Comparison of ENCODE assay signal across 5 cellular contexts in genomic region chr7:5728754-5729153, GRCh38. TPM values are rescaled to one million over a fixed set of nuclear protein-coding genes. Genes with fewer than 3 reads are reported as not detected.
DNase-seq lines count a peak whose midpoint lies in the region; ATAC-seq and TF ChIP-seq lines count a peak whose summit lies in the region.
"Not testable (repeated sequence)": the region's sequence is repeated elsewhere in the genome, so short reads cannot be mapped to it uniquely, and the experiment has no call there.

No MANE protein-coding gene starts in this region.

- not testable (repeated sequence) for TF ChIP-seq CTCF in cardiac muscle cell (IDR thresholded peaks at IDR 0.05; ENCODE audit: low read depth, low read length); heart right ventricle (IDR thresholded peaks at IDR 0.05); osteocyte (IDR thresholded peaks at IDR 0.05)

- not testable (repeated sequence) for H3K36me3 ChIP-seq in cardiac muscle cell
- peaks cover 0 to 73% (median 22%) of the 10 kb centered on the region in 9 donors for H3K36me3 ChIP-seq in heart right ventricle

- H3K36me3 Mint-ChIP-seq in osteocyte (ENCODE audit: unreplicated experiment) = peaks cover 57% of the 10 kb centered on the region

- H3K4me3 Mint-ChIP-seq in osteocyte (ENCODE audit: unreplicated experiment) = not testable (repeated sequence)

- H3K4me1 Mint-ChIP-seq in osteocyte (ENCODE audit: unreplicated experiment) = not testable (repeated sequence)

- WGBS in heart right ventricle, 2 donors = 59 to 73% methylated on average over 10 of the region's 10 CpGs

- H3K9me3 ChIP-seq in cardiac muscle cell (ENCODE audit: low read depth); heart right ventricle: not testable (repeated sequence)

- intact Hi-C loops in Right ventricle myocardium inferior (cut with DNase I); heart right ventricle (cut with DNase I); left ventricle myocardium superior (cut with micrococcal nuclease): not testable (repeated sequence)

- H3K4me3 ChIP-seq in cardiac muscle cell, heart right ventricle: not testable (repeated sequence)

- H3K27me3 Mint-ChIP-seq in osteocyte (ENCODE audit: unreplicated experiment) = not testable (repeated sequence)

- not testable (repeated sequence) for H3K27me3 ChIP-seq in cardiac muscle cell, heart right ventricle

- H3K9me3 Mint-ChIP-seq in osteocyte (ENCODE audit: unreplicated experiment) = not testable (repeated sequence)

- peak overlapping the region; percentile 71 for H3K27ac ChIP-seq in cardiac muscle cell
- H3K27ac ChIP-seq in heart right ventricle = not testable (repeated sequence)

- not testable (repeated sequence) for H3K27ac Mint-ChIP-seq in osteocyte (ENCODE audit: unreplicated experiment)

- ATAC-seq in Right ventricle myocardium inferior (peak; percentile 32), heart right ventricle (peak in 5 of 8 donors; percentile 36 to 82 (median 47)), left ventricle myocardium superior (peak; percentile 83)

- H3K4me1 ChIP-seq in cardiac muscle cell (ENCODE audit: low read depth) = peaks cover 33% of the 10 kb centered on the region
- H3K4me1 ChIP-seq in heart right ventricle = peaks cover 0 to 13% (median 0%) of the 10 kb centered on the region in 9 donors

- DNase-seq in Right ventricle myocardium inferior (ENCODE audit: missing footprints); cardiac muscle cell (ENCODE audit: low read depth in 1 of 2, low spot score in 1 of 2); heart right ventricle; left ventricle myocardium superior: not testable (repeated sequence)
- peak; percentile 46 for DNase-seq in osteocyte (ENCODE audit: extremely low spot score, unreplicated experiment)

RNA-seq across cellular contexts. Expression of gene RNF216, which starts 52.7 kb away (rescaled TPM):
- total RNA-seq in Right ventricle myocardium inferior (26.0 TPM), cardiac muscle cell (40.3 and 40.5 TPM in 2 replicates), heart right ventricle (10 to 100 TPM; 21.1 to 31.5 (median 26.3) TPM), left ventricle myocardium superior (24.5 TPM), osteocyte (51.0 and 51.8 TPM in 2 replicates)
- polyA plus RNA-seq in cardiac muscle cell (37.6 and 38.5 TPM in 2 replicates), heart right ventricle (10 to 100 TPM; 12.8 to 13.5 TPM)

Comparison
In these comparisons a context has a peak if more than half of its experiments do, and no peak if none do; other contexts are left out.
1. ATAC-seq: peak in every context shown above with its lines; median percentile 83 in left ventricle myocardium superior; 47 in heart right ventricle; 32 in Right ventricle myocardium inferior.